ENCODE assay signal across 24 cellular contexts in the genomic region with DNA sequence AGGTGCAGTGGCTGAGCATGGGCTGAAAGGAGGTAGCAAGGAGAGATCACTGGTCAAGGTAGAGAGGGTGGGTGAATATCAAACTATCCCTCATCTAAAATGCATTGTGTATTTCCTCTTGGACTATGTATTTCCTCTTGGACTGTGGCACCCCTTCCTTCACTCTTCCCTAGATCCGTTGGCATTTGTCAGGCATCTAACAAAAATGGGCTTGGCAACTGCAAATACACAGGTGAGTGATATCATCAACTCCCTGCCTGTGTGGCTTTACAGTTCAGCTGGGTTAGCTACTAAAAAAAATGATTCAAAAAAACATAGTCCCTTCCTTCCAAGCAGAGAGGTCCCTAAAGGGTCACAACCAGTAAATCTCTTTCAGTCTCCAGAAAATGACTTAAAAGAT.
"Had no signal": no experiment of that assay in that cellular context is flagged by ENCODE, and none has a peak within 500 bp of the region (broad histone marks: within the 10 kb centered on the region; RNA-seq: fewer than 3 reads in every experiment).

No MANE protein-coding gene starts in this region.

- ATAC-seq: HepG2, Panc1 had no signal

- DNase-seq: IMR-90, Karpas-422, KG1, MG63, NCI-H1092, NCI-H1105 treated with DMSO at 0.1 percent for 48 hours, NCI-H1417 treated with DMSO at 0.1 percent for 48 hours, NCI-H146, NCI-H187, NCI-H2029, NCI-H2081 treated with DMSO at 0.1 percent for 48 hours, NCI-H2171, NCI-H226, NCI-H446, NCI-H510A, NCI-H524 treated with DMSO at 0.1 percent for 48 hours, NCI-H69, NCI-H774, SIG-M5 had no signal

- H3K4me3 ChIP-seq: MG63, SJSA1, SK-N-MC had no signal

- H3K36me3 ChIP-seq: MG63, SJSA1 had no signal

- H3K9me3 ChIP-seq: MG63, SJSA1 had no signal

- H3K27ac ChIP-seq: RWPE1, SJSA1, SK-N-MC had no signal

- FAIRE-seq: HepG2 had no signal

- H3K4me1 ChIP-seq: SJSA1 had no signal

- H3K27me3 ChIP-seq: MG63, SJSA1 had no signal
